ENCODE assay signal across 23 cellular contexts in the genomic region with DNA sequence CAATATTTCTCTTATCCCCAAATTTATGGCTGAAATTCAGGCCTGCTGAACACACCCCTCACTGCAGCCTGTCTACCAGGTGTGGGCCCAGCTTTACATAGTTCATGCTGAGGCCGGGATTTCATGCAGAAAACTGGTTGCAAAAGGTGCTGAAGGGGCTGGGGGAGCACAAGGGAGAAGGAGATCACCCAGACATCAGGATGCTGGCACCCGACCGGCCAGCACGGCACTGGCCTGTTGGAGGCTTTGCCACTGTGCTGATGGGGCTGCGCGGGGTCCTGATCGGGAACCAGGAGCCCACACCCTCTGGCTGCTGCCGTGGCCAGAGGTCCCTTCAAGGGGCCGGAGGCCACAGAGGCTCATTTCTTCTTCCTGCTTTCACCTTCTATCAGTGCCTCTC. TPM values are rescaled to one million over a fixed set of nuclear protein-coding genes. Genes with fewer than 3 reads are reported as not detected.
DNase-seq lines count a peak whose midpoint lies in the region; ATAC-seq and TF ChIP-seq lines count a peak whose summit lies in the region.
"Had no signal": no experiment of that assay in that cellular context is flagged by ENCODE, and none has a peak within 500 bp of the region (broad histone marks: within the 10 kb centered on the region; RNA-seq: fewer than 3 reads in every experiment).

No MANE protein-coding gene starts in this region.

- H3K79me1 ChIP-seq in neuronal stem cell (ENCODE audit: low read depth, low read length): no peaks in the 10 kb centered on the region

- no CpG with 5 or more reads among the region's 9 CpGs for WGBS in neuronal stem cell (ENCODE audit: extremely low coverage in 2 of 2, insufficient read length in 2 of 2, insufficient replicate concordance in 1 of 2), 2 donors

- H3K4ac ChIP-seq in neuronal stem cell (ENCODE audit: low read length): no peak overlapping the region

- no peak overlapping the region for H4K91ac ChIP-seq in neuronal stem cell (ENCODE audit: low read depth, low read length, poor library complexity)

- H2AK5ac ChIP-seq in neuronal stem cell (ENCODE audit: low read depth, low read length): peak overlapping the region; percentile 57

- H3K27ac Mint-ChIP-seq in activated CD4-positive, alpha-beta T cell treated with anti-CD3 and anti-CD28 coated beads, Interleukin-2, amount 10 ng/mL, durations not matched to agents 7 days and 5 days: no peak overlapping the region
- H3K27ac Mint-ChIP-seq: CD14-positive monocyte; CD4-positive, alpha-beta T cell; CD8-positive, alpha-beta memory T cell; GM23338; H9 had no signal

- H3K4me3 Mint-ChIP-seq in activated CD4-positive, alpha-beta T cell treated with anti-CD3 and anti-CD28 coated beads, Interleukin-2, amount 10 ng/mL, durations not matched to agents 7 days and 5 days: no peak overlapping the region
- H3K4me3 Mint-ChIP-seq: CD14-positive monocyte; CD4-positive, alpha-beta T cell; CD8-positive, alpha-beta memory T cell; GM23338; H9 had no signal

- H3K4me1 Mint-ChIP-seq in activated CD4-positive, alpha-beta T cell treated with anti-CD3 and anti-CD28 coated beads, Interleukin-2, amount 10 ng/mL, durations not matched to agents 7 days and 5 days: peaks cover 11% of the 10 kb centered on the region

- H3K18ac ChIP-seq in neuronal stem cell (ENCODE audit: low read length): peak overlapping the region; percentile 23

- H3K4me2 ChIP-seq in Loucy (ENCODE audit: low read depth, low read length, poor library complexity, severe bottlenecking) (no peak overlapping the region), neuronal stem cell (ENCODE audit: insufficient read depth, low read length, poor library complexity, severe bottlenecking) (no peak overlapping the region)
- H3K4me2 ChIP-seq: A549; BLaER1 treated with 17β-estradiol and CSF1 and Interleukin-3, amounts not matched to agents 10 nM and 100 nM; GM23338 had no signal

- TF ChIP-seq CTCF in Loucy (conservative IDR thresholded peaks at IDR 0.05; ENCODE audit: low read length): no peak

- H2BK5ac ChIP-seq in neuronal stem cell (ENCODE audit: low read length): no peak overlapping the region

- peaks cover 3% of the 10 kb centered on the region for H3K27me3 Mint-ChIP-seq in activated CD4-positive, alpha-beta T cell treated with anti-CD3 and anti-CD28 coated beads, Interleukin-2, amount 10 ng/mL, durations not matched to agents 7 days and 5 days
- H3K27me3 Mint-ChIP-seq: CD4-positive, alpha-beta T cell had no signal

- H2BK120ac ChIP-seq in neuronal stem cell (ENCODE audit: low read depth, low read length): no peak overlapping the region

- no peak overlapping the region for H4K8ac ChIP-seq in neuronal stem cell (ENCODE audit: low read depth, low read length)

- no peaks in the 10 kb centered on the region for H3K36me3 ChIP-seq in Loucy (ENCODE audit: insufficient read depth, low read length)
- no peaks in the 10 kb centered on the region for H3K36me3 ChIP-seq in neuronal stem cell (replicated peaks in 1 of 2; ENCODE audit: control insufficient read depth in 2 of 2, insufficient read depth in 2 of 2, low read length in 2 of 2)
- H3K36me3 ChIP-seq: BE2C; BLaER1 treated with 17β-estradiol and CSF1 and Interleukin-3, amounts not matched to agents 10 nM and 100 nM had no signal

- DNase-seq in islet precursor cell: peak; percentile 45
- no peak for DNase-seq in neuronal stem cell (ENCODE audit: low spot score)
- DNase-seq in activated CD4-positive, alpha-beta T cell treated with anti-CD3 and anti-CD28 coated beads, Interleukin-2, amount 10 ng/mL, durations not matched to agents 7 days and 5 days: no peak
- no peak for DNase-seq in MV-4-11 (lab: John Stamatoyannopoulos, UW)
- DNase-seq: 8988T; ACHN; AML-193; BE2C; CD4-positive, alpha-beta T cell; CD8-positive, alpha-beta memory T cell; DMS 273 treated with DMSO at 0.1 percent for 48 hours; DMS79; EL; GDM1; H9 had no signal

- no peaks in the 10 kb centered on the region for H3K4me1 ChIP-seq in Loucy (ENCODE audit: insufficient read depth, low read length, poor library complexity, severe bottlenecking)
- H3K4me1 ChIP-seq in neuronal stem cell (ENCODE audit: control insufficient read depth in 2 of 2, insufficient read depth in 1 of 2, low read depth in 1 of 2, low read length in 2 of 2): no peaks in the 10 kb centered on the region
- H3K4me1 ChIP-seq: A549, BE2C had no signal

- H2BK12ac ChIP-seq in neuronal stem cell (ENCODE audit: low read length): peak overlapping the region; percentile 52

- no peak for ATAC-seq in GM19455 (IDR thresholded peaks at IDR 0.05; ENCODE audit: unreplicated experiment)
- ATAC-seq: A549, GM12878, GM23338, HCT116 had no signal

- no peaks in the 10 kb centered on the region for H3K79me2 ChIP-seq in Loucy (ENCODE audit: insufficient read depth, low read length)

- no peak overlapping the region for H2BK15ac ChIP-seq in neuronal stem cell (ENCODE audit: low read length)

- H2AFZ ChIP-seq in Loucy (ENCODE audit: low read length) (peak overlapping the region; percentile 45; the same call in 1 of the 2 replicates), neuronal stem cell (ENCODE audit: low read length) (no peak overlapping the region)
- H2AFZ ChIP-seq: GM23338 had no signal

- H3K23ac ChIP-seq in neuronal stem cell (ENCODE audit: low read depth, low read length, poor library complexity): no peak overlapping the region

- H3K27me3 ChIP-seq in Loucy (ENCODE audit: insufficient read depth, low read length, poor library complexity, severe bottlenecking) (no peaks in the 10 kb centered on the region), neuronal stem cell (ENCODE audit: control insufficient read depth in 3 of 3, insufficient read depth in 3 of 3, low read depth in 1 of 3, low read length in 3 of 3) (peaks cover 0 to 7% (median 0%) of the 10 kb centered on the region in 3 experiments)
- H3K27me3 ChIP-seq: BE2C; BLaER1 treated with 17β-estradiol and CSF1 and Interleukin-3, amounts not matched to agents 10 nM and 100 nM had no signal

- CTCF ChIA-PET in activated CD4-positive, alpha-beta T cell treated with anti-CD3 and anti-CD28 coated beads, Interleukin-2, amount 10 ng/mL, durations not matched to agents 7 days and 5 days (lab: Charles Lee): no interaction called here

- POLR2A ChIA-PET in activated CD4-positive, alpha-beta T cell treated with anti-CD3 and anti-CD28 coated beads, Interleukin-2, amount 10 ng/mL, durations not matched to agents 7 days and 5 days (lab: Charles Lee): no interaction called here

- H3K4me3 ChIP-seq in Loucy (ENCODE audit: low read length, poor library complexity, severe bottlenecking) (no peak overlapping the region), neuronal stem cell (ENCODE audit: low read length in 2 of 2) (no peak overlapping the region)
- H3K4me3 ChIP-seq: A549; BLaER1 treated with 17β-estradiol and CSF1 and Interleukin-3, amounts not matched to agents 10 nM and 100 nM; GM12878; GM23338 had no signal

- no peak overlapping the region for H3K14ac ChIP-seq in neuronal stem cell (ENCODE audit: low read length)

- H3K9ac ChIP-seq in Loucy (ENCODE audit: low read depth, low read length, poor library complexity, severe bottlenecking) (no peak overlapping the region), neuronal stem cell (ENCODE audit: low read depth, low read length, poor library complexity) (no peak overlapping the region)
- H3K9ac ChIP-seq: BLaER1 treated with 17β-estradiol and CSF1 and Interleukin-3, amounts not matched to agents 10 nM and 100 nM had no signal

- no peaks in the 10 kb centered on the region for H3K9me3 ChIP-seq in Loucy (ENCODE audit: insufficient read depth, low read depth, low read length)
- no peaks in the 10 kb centered on the region for H3K9me3 ChIP-seq in neuronal stem cell (replicated peaks in 1 of 2; ENCODE audit: control insufficient read depth in 2 of 2, insufficient read depth in 1 of 2, low read depth in 1 of 2, low read length in 2 of 2)
- H3K9me3 ChIP-seq: A549, BE2C had no signal

- H3K36me3 Mint-ChIP-seq in activated CD4-positive, alpha-beta T cell treated with anti-CD3 and anti-CD28 coated beads, Interleukin-2, amount 10 ng/mL, durations not matched to agents 7 days and 5 days (ENCODE audit: low read depth): no peaks in the 10 kb centered on the region
- H3K36me3 Mint-ChIP-seq: CD14-positive monocyte had no signal

- no peaks in the 10 kb centered on the region for H4K20me1 ChIP-seq in Loucy (ENCODE audit: insufficient read depth, low read length, poor library complexity, severe bottlenecking)
- H4K20me1 ChIP-seq: BLaER1 treated with 17β-estradiol and CSF1 and Interleukin-3, amounts not matched to agents 10 nM and 100 nM had no signal

- no peak overlapping the region for H3K27ac ChIP-seq in neuronal stem cell (replicated peaks; ENCODE audit: low read length)
- H3K27ac ChIP-seq: A549; BLaER1 treated with 17β-estradiol and CSF1 and Interleukin-3, amounts not matched to agents 10 nM and 100 nM had no signal

- H3K9me2 ChIP-seq in Loucy (replicated peaks; ENCODE audit: low read depth, low read length): no peaks in the 10 kb centered on the region

- H3K9me3 Mint-ChIP-seq in activated CD4-positive, alpha-beta T cell treated with anti-CD3 and anti-CD28 coated beads, Interleukin-2, amount 10 ng/mL, durations not matched to agents 7 days and 5 days: no peaks in the 10 kb centered on the region
- H3K9me3 Mint-ChIP-seq: CD4-positive, alpha-beta T cell; GM23338; H9 had no signal

- no peaks in the 10 kb centered on the region for H3F3A ChIP-seq in Loucy (ENCODE audit: low read depth)

RNA-seq across cellular contexts. Expression of gene TLN2, which starts 47.4 kb away (rescaled TPM):
- polyA plus RNA-seq in neuronal stem cell (2013, experiment 1 of 2): 3.9 TPM
- polyA plus RNA-seq in neuronal stem cell (2013, experiment 2 of 2): 4.3 TPM
- total RNA-seq in activated CD4-positive, alpha-beta T cell treated with anti-CD3 and anti-CD28 coated beads, Interleukin-2, amount 10 ng/mL, durations not matched to agents 7 days and 5 days: under 1 TPM; 0.27 to 0.37 TPM
